Comparison of ENCODE assay signal across 26 cellular contexts in genomic region chr3:181493423-181493822, GRCh38.
DNase-seq lines count a peak whose midpoint lies in the region; ATAC-seq and TF ChIP-seq lines count a peak whose summit lies in the region.
"Had no signal": no experiment of that assay in that cellular context is flagged by ENCODE, and none has a peak within 500 bp of the region (broad histone marks: within the 10 kb centered on the region; RNA-seq: fewer than 3 reads in every experiment).

No MANE protein-coding gene starts in this region.

- no peaks in the 10 kb centered on the region for H3K9me3 ChIP-seq in AG04450 (ENCODE audit: control insufficient read depth, insufficient read depth, low read length)
- H3K9me3 ChIP-seq: BLaER1, colonic mucosa, heart left ventricle, left ventricle myocardium inferior had no signal

- CTCF ChIA-PET in AG04450 (lab: Charles Lee), result no interaction called here

- TF ChIP-seq POLR2A in GM18505 (IDR thresholded peaks at IDR 0.05; ENCODE audit: borderline replicate concordance, extremely low read depth, insufficient read depth, insufficient read length), result no peak

- H3K4me3 ChIP-seq in AG04450 (ENCODE audit: low read depth, low read length) (no peak overlapping the region), fibroblast of the aortic adventitia (ENCODE audit: low read depth, low read length) (no peak overlapping the region)
- H3K4me3 ChIP-seq: BLaER1, cardiac muscle cell, colonic mucosa, heart left ventricle, left ventricle myocardium inferior had no signal

- POLR2A ChIA-PET in AG04450 (lab: Yijun Ruan, JAX), result no interaction called here

- H3K27ac ChIP-seq in AG04450 (ENCODE audit: low read depth, low read length) (no peak overlapping the region), substantia nigra (ENCODE audit: low read depth, low read length, poor library complexity, severe bottlenecking) (no peak overlapping the region)
- H3K27ac ChIP-seq: BLaER1, cardiac muscle cell, colonic mucosa, heart left ventricle, left ventricle myocardium inferior had no signal

- ATAC-seq in SK-N-SH treated with all-trans-retinoic acid at 6 μM for 48 hours (peak; percentile 99), GM18505 (IDR thresholded peaks at IDR 0.05; ENCODE audit: unreplicated experiment) (no peak), GM21423 (IDR thresholded peaks at IDR 0.05; ENCODE audit: unreplicated experiment) (no peak)
- no peak for ATAC-seq in stimulated activated naive CD8-positive, alpha-beta T cell treated with anti-CD3 and anti-CD28 coated beads, Interleukin-15, Interleukin-2, amounts not matched to agents 100 U/mL and 50 U/mL, for 24 hours
- ATAC-seq: HCT116, heart left ventricle, Panc1 had no signal

- H3K27me3 ChIP-seq in AG04450 (ENCODE audit: control insufficient read depth, insufficient read depth, low read length), result no peaks in the 10 kb centered on the region
- H3K27me3 ChIP-seq: BLaER1, cardiac muscle cell, colonic mucosa, heart left ventricle had no signal

- TF ChIP-seq CTCF in AG04450 (IDR thresholded peaks at IDR 0.05; ENCODE audit: low read depth, low read length), result no peak
- no peak for TF ChIP-seq CTCF in fibroblast of the aortic adventitia (IDR thresholded peaks at IDR 0.05; ENCODE audit: insufficient read depth, low read length)

- DNase-seq in AG04450 (ENCODE audit: low read depth, low spot score) (peak; percentile 6), M059J (ENCODE audit: low read depth) (peak; percentile 4), fibroblast of the aortic adventitia (ENCODE audit: low read depth) (peak; percentile 76), substantia nigra (lab: John Stamatoyannopoulos, UW) (no peak)
- no peak for DNase-seq in stimulated activated naive CD8-positive, alpha-beta T cell treated with anti-CD3 and anti-CD28 coated beads, Interleukin-15, Interleukin-2, amounts not matched to agents 100 U/mL and 50 U/mL, for 24 hours
- DNase-seq: activated CD4-positive, alpha-beta T cell treated with anti-CD3 and anti-CD28 coated beads for 48 hours; activated naive CD4-positive, alpha-beta T cell treated with anti-CD3 and anti-CD28 coated beads, Interleukin-2, amount 50 U/mL, for 16 hours; amygdala; colonic mucosa; DMS153; effector CD4-positive, alpha-beta T cell; heart left ventricle; left ventricle myocardium inferior; mesendoderm; NCI-H1930; NCI-H526 treated with DMSO at 0.1 percent for 48 hours; SIG-M5; stimulated activated CD4-positive, alpha-beta T cell treated with anti-CD3 and anti-CD28 coated beads, Interleukin-1b, Interleukin-23, amount 100 ng/mL, for 48 hours; T-helper 9 cell had no signal

TF ChIP-seq in SK-N-SH treated with all-trans-retinoic acid at 6 μM for 48 hours, 23 proteins besides CTCF, POLR2A, EP300 and RAD21:
- no peak for TF ChIP-seq ARNTL (CRISPR knock-in tag; IDR thresholded peaks at IDR 0.05; ENCODE audit: borderline replicate concordance, low read depth)

Comparison
In these comparisons a context has a peak if more than half of its experiments do, and no peak if none do; other contexts are left out.
1. DNase-seq: peak in AG04450 (single experiment), M059J (single experiment) and fibroblast of the aortic adventitia (single experiment); none in stimulated activated naive CD8-positive, alpha-beta T cell treated with anti-CD3 and anti-CD28 coated beads, Interleukin-15, Interleukin-2, amounts not matched to agents 100 U/mL and 50 U/mL, for 24 hours (single experiment) and substantia nigra (0 of 49).